1 cellular context compared by ENCODE assay signal in genomic region chr1:113389356-113389952, GRCh38.
TF ChIP-seq lines count a peak whose summit lies in the region.

No MANE protein-coding gene starts in this region.

TF ChIP-seq in GM12878, 131 proteins besides CTCF, POLR2A, EP300 and RAD21 (continued from another document):
- TF ChIP-seq MLLT1 (IDR thresholded peaks at IDR 0.05) = no peak
TF ChIP-seq in GM12878: peak in this region for 0.
